ENCODE assay signal across 8 cellular contexts in the genomic region with DNA sequence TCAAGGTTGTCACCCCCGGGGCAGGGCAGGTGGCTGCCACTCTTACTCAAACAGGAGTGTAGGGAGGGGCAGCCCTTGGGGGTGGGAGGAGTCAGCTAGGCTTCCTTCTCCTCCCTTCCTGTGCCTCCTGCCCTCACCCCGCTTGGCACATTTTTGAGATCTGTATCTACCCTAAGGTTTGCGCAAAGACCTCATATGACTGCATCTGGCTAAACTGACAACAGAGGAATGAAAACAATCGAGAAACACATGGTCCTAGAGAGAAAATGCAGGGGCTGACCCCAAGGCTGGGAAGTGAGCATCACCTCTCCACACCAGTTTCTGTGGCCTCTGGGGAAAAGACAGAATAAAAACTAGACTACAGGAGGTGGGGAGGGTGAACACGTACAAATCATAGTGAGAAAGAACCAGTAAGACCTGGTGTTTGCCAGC. TPM values are rescaled to one million over a fixed set of nuclear protein-coding genes. Genes with fewer than 3 reads are reported as not detected.
DNase-seq lines count a peak whose midpoint lies in the region; ATAC-seq and TF ChIP-seq lines count a peak whose summit lies in the region.

No MANE protein-coding gene starts in this region.

- CTCF ChIA-PET in CD8-positive, alpha-beta memory T cell (lab: Charles Lee): interaction anchor here (1.2 to 2.8 kb wide), 11 partner anchors 11 to 347 kb away, joined by 3 to 31 read pairs (median 8); partner anchors contain the start of genes GLB1L3 and IGSF9B

- H3K9me3 ChIP-seq in CD8-positive, alpha-beta memory T cell (ENCODE audit: low read length): no peaks in the 10 kb centered on the region
- no peaks in the 10 kb centered on the region for H3K9me3 ChIP-seq in gastrocnemius medialis

- H3K4me3 Mint-ChIP-seq in CD8-positive, alpha-beta memory T cell: peak overlapping the region in 6 of 7 donors; percentile 32 to 94 (median 86)

- TF ChIP-seq POLR2A in gastrocnemius medialis (IDR thresholded peaks at IDR 0.05): no peak

- in situ Hi-C loops in gastrocnemius medialis (cut with MboI; ENCODE audit: low sequenced_read_pairs in 4 of 4): loop anchor here (5.0 to 25.0 kb wide), 4 partner anchors 114 to 216 kb away; no protein-coding TSS in a partner anchor

- no peaks in the 10 kb centered on the region for H3K9me3 Mint-ChIP-seq in CD8-positive, alpha-beta memory T cell

- DNase-seq in CD8-positive, alpha-beta memory T cell: peak; percentile 14 to 61 (median 43)
- DNase-seq in HL-60 (ENCODE audit: low read depth in 1 of 2, low spot score in 1 of 2) (peak; percentile 5 to 58), epithelial cell of prostate (ENCODE audit: low read depth, low spot score) (peak; percentile 50), epidermal melanocyte (ENCODE audit: insufficient read length, low spot score) (no peak), gastrocnemius medialis (no peak)
- DNase-seq in activated CD4-positive, CD25-positive, alpha-beta regulatory T cell (lab: John Stamatoyannopoulos, UW): no peak

- H3K27me3 ChIP-seq in CD8-positive, alpha-beta memory T cell (ENCODE audit: insufficient read depth, low read length, poor library complexity, severe bottlenecking): no peaks in the 10 kb centered on the region
- no peaks in the 10 kb centered on the region for H3K27me3 ChIP-seq in HL-60 (ENCODE audit: insufficient read depth, poor library complexity, severe bottlenecking)
- no peaks in the 10 kb centered on the region for H3K27me3 ChIP-seq in gastrocnemius medialis

- intact Hi-C loops in gastrocnemius medialis (cut with DNase I; ENCODE audit: low total_unique reads): no loop called here

- peaks cover 16 to 25% (median 20%) of the 10 kb centered on the region in 3 donors for H3K4me1 Mint-ChIP-seq in CD8-positive, alpha-beta memory T cell

- H3K36me3 Mint-ChIP-seq in CD8-positive, alpha-beta memory T cell: peaks cover 0 to 22% (median 0%) of the 10 kb centered on the region in 3 donors

- H3K27me3 Mint-ChIP-seq in CD8-positive, alpha-beta memory T cell: no peaks in the 10 kb centered on the region

- ATAC-seq in HG03457 (IDR thresholded peaks at IDR 0.05; ENCODE audit: unreplicated experiment) (no peak), gastrocnemius medialis (no peak)

- POLR2A ChIA-PET in CD8-positive, alpha-beta memory T cell (lab: Charles Lee): interaction anchor here (1.0 kb wide), 1 partner anchor 8 kb away, joined by 3 read pairs; no protein-coding TSS in a partner anchor

- H3K4me1 ChIP-seq in CD8-positive, alpha-beta memory T cell (ENCODE audit: insufficient read depth, low read length): peaks cover 26% of the 10 kb centered on the region
- peaks cover 2 to 4% of the 10 kb centered on the region in 2 donors for H3K4me1 ChIP-seq in gastrocnemius medialis

- no peak overlapping the region for H3K27ac ChIP-seq in CD8-positive, alpha-beta memory T cell (ENCODE audit: low read depth, low read length)
- H3K27ac ChIP-seq in HL-60 (replicated peaks): no peak overlapping the region
- H3K27ac ChIP-seq in VCaP: peak overlapping the region; percentile 99
- H3K27ac ChIP-seq in epithelial cell of prostate: no peak overlapping the region
- no peak overlapping the region for H3K27ac ChIP-seq in gastrocnemius medialis

- no peaks in the 10 kb centered on the region for H3K36me3 ChIP-seq in CD8-positive, alpha-beta memory T cell (ENCODE audit: insufficient read depth, low read length)
- peaks cover 0 to 12% of the 10 kb centered on the region in 2 donors for H3K36me3 ChIP-seq in gastrocnemius medialis

- peak overlapping the region; percentile 2 to 87 (median 78) for H3K27ac Mint-ChIP-seq in CD8-positive, alpha-beta memory T cell

- H3K4me3 ChIP-seq in CD8-positive, alpha-beta memory T cell (ENCODE audit: low read length): peak overlapping the region; percentile 59
- H3K4me3 ChIP-seq in HL-60 (replicated peaks; ENCODE audit: insufficient read depth, low read length) (no peak overlapping the region), gastrocnemius medialis (no peak overlapping the region)

- no peak for TF ChIP-seq CTCF in HL-60 (IDR thresholded peaks at IDR 0.05; ENCODE audit: insufficient read depth, low read length)
- TF ChIP-seq CTCF in VCaP (conservative IDR thresholded peaks at IDR 0.05): no peak
- no peak for TF ChIP-seq CTCF in gastrocnemius medialis (IDR thresholded peaks at IDR 0.05 in 4 of 5, conservative IDR thresholded peaks at IDR 0.05 in 1 of 5)

RNA-seq across cellular contexts. Expression of gene IGSF9B, which starts 28.1 kb away (rescaled TPM):
- 10 to 100 TPM; 12.2 to 15.2 TPM for total RNA-seq in CD8-positive, alpha-beta memory T cell
- polyA plus RNA-seq in CD8-positive, alpha-beta memory T cell: 1.4 TPM
- 1 to 10 TPM in 2 of 4 donors, under 1 TPM in 2; 0.07 to 2.5 (median 1.4) TPM for total RNA-seq in gastrocnemius medialis

Comparison
In these comparisons a context has a peak if more than half of its experiments do, and no peak if none do; other contexts are left out.
1. DNase-seq: peak in CD8-positive, alpha-beta memory T cell (5 of 5), HL-60 (2 of 2) and epithelial cell of prostate (single experiment); none in activated CD4-positive, CD25-positive, alpha-beta regulatory T cell (0 of 4), epidermal melanocyte (single experiment) and gastrocnemius medialis (0 of 2).